In the genomic region with DNA sequence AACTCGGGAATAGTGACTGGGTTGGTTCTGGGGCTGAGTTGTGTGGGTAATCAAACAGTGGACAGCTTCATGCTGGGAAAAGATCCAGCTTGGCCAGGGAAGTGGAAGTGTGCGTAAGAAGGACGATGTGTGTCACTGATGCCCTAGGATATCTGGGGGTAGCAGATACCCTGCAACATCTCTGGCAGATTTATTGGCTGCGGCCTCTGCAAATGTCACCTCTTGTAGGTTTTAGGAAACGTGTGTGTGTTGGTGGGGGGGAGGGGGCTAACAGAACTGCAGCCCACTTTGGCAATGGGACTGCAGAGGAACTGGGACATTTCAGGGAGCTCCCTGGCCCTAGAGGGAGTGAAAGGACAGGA, we compare ENCODE assay signal across 9 cellular contexts. TPM values are rescaled to one million over a fixed set of nuclear protein-coding genes. Genes with fewer than 3 reads are reported as not detected.
DNase-seq lines count a peak whose midpoint lies in the region; ATAC-seq and TF ChIP-seq lines count a peak whose summit lies in the region.
"Had no signal": no experiment of that assay in that cellular context is flagged by ENCODE, and none has a peak within 500 bp of the region (broad histone marks: within the 10 kb centered on the region; RNA-seq: fewer than 3 reads in every experiment).

No MANE protein-coding gene starts in this region.

- H3K36me3 ChIP-seq in heart right ventricle (no peaks in the 10 kb centered on the region), breast epithelium (no peaks in the 10 kb centered on the region), mucosa of stomach (ENCODE audit: control insufficient read depth, insufficient read depth, low read length) (no peaks in the 10 kb centered on the region), vagina (no peaks in the 10 kb centered on the region)
- H3K36me3 ChIP-seq: ovary had no signal

- H3K9me3 ChIP-seq in heart right ventricle (no peaks in the 10 kb centered on the region), breast epithelium (no peaks in the 10 kb centered on the region), mucosa of stomach (ENCODE audit: control insufficient read depth, low read length) (no peaks in the 10 kb centered on the region), vagina (no peaks in the 10 kb centered on the region)
- H3K9me3 ChIP-seq: ovary had no signal

- H3K27ac ChIP-seq in heart right ventricle = peak overlapping the region; percentile 70 to 92 (median 85)
- peak overlapping the region; percentile 80 to 90 for H3K27ac ChIP-seq in breast epithelium
- H3K27ac ChIP-seq in vagina = peak overlapping the region; percentile 97

- 20 to 33% methylated on average over 5 of the region's 5 CpGs for WGBS in heart right ventricle, 2 donors

- DNase-seq in heart right ventricle = no peak
- no peak for DNase-seq in left cardiac atrium
- DNase-seq in breast epithelium (ENCODE audit: low spot score in 2 of 2) = no peak
- no peak for DNase-seq in vagina (ENCODE audit: extremely low spot score in 2 of 2)
- DNase-seq in GM10266 (ENCODE audit: extremely low spot score) = no peak
- DNase-seq in NCI-H2081 (lab: John Stamatoyannopoulos, UW) = no peak
- DNase-seq in stimulated activated CD4-positive, alpha-beta T cell treated with anti-CD3 and anti-CD28 coated beads, Interleukin-4, amount 100 ng/mL, for 24 hours = no peak

- peak overlapping the region; percentile 8 for H3K9ac ChIP-seq in mucosa of stomach (ENCODE audit: low read length)

- intact Hi-C loops in heart right ventricle (cut with DNase I) (no loop called here), left cardiac atrium (cut with DNase I) (loop anchor here in 1 of 2 donors (2.0 kb wide), 1 partner anchor 25 kb away; no protein-coding TSS in a partner anchor), breast epithelium (cut with DNase I; ENCODE audit: low total_unique reads) (no loop called here), vagina (cut with DNase I) (no loop called here)

- H3K4me1 ChIP-seq in heart right ventricle (peaks cover 37 to 68% (median 64%) of the 10 kb centered on the region in 9 donors), breast epithelium (peaks cover 13 to 42% of the 10 kb centered on the region in 2 donors), mucosa of stomach (ENCODE audit: control insufficient read depth, insufficient read depth, low read length) (peaks cover 70% of the 10 kb centered on the region), vagina (peaks cover 65% of the 10 kb centered on the region)

- ATAC-seq in heart right ventricle (no peak), left cardiac atrium (no peak)

- H3K27me3 ChIP-seq in heart right ventricle (no peaks in the 10 kb centered on the region), breast epithelium (no peaks in the 10 kb centered on the region), mucosa of stomach (ENCODE audit: control insufficient read depth, insufficient read depth, low read length) (peaks cover 4% of the 10 kb centered on the region), vagina (no peaks in the 10 kb centered on the region)
- H3K27me3 ChIP-seq: ovary had no signal

- H3K4me3 ChIP-seq in heart right ventricle (peak overlapping the region in 8 of 10 donors; percentile 48 to 88 (median 59)), breast epithelium (peak overlapping the region in 2 of 3 donors; percentile 76 to 97), mucosa of stomach (ENCODE audit: low read length) (no peak overlapping the region), vagina (peak overlapping the region in 1 of 2 donors; percentile 80)

- TF ChIP-seq POLR2A in breast epithelium (IDR thresholded peaks at IDR 0.05) = no peak
- no peak for TF ChIP-seq POLR2A in vagina (IDR thresholded peaks at IDR 0.05)

- TF ChIP-seq CTCF in heart right ventricle (IDR thresholded peaks at IDR 0.05) (no peak), breast epithelium (IDR thresholded peaks at IDR 0.05) (no peak), vagina (IDR thresholded peaks at IDR 0.05) (no peak), GM10266 (IDR thresholded peaks at IDR 0.05; ENCODE audit: control insufficient read depth, insufficient read depth, low read depth, missing control alignments) (no peak)

RNA-seq across cellular contexts. Expression of a gene that starts 1.0 kb away (rescaled TPM):
- 10 to 100 TPM; 40.5 to 93.4 (median 50.3) TPM for total RNA-seq in heart right ventricle
- 10 to 100 TPM; 40.2 to 67.5 TPM for polyA plus RNA-seq in heart right ventricle
- total RNA-seq in left cardiac atrium = 10 to 100 TPM; 53.0 to 61.5 TPM
- 10 to 100 TPM; 47.2 to 58.1 (median 55.1) TPM for total RNA-seq in breast epithelium
- 98.2 TPM for total RNA-seq in vagina

RNA-seq across cellular contexts. Expression of a gene that starts 2.0 kb away (rescaled TPM):
- total RNA-seq in heart right ventricle = 10 to 100 TPM; 18.5 to 40.3 (median 23.4) TPM
- polyA plus RNA-seq in heart right ventricle = 10 to 100 TPM; 79.4 to 88.2 TPM
- 10 to 100 TPM; 36.3 to 37.9 TPM for total RNA-seq in left cardiac atrium
- 10 to 100 TPM; 32.1 to 36.1 (median 35.0) TPM for total RNA-seq in breast epithelium
- 40.3 TPM for total RNA-seq in vagina

RNA-seq across cellular contexts. Expression of a gene that starts 4.7 kb away (rescaled TPM):
- total RNA-seq in heart right ventricle (100 to 1,000 TPM in 1 of 10 donors, 10 to 100 TPM in 9; 65.0 to 107 (median 75.6) TPM), left cardiac atrium (10 to 100 TPM; 62.9 to 73.2 TPM), breast epithelium (10 to 100 TPM; 45.6 to 63.5 (median 60.0) TPM), vagina (60.2 TPM)
- polyA plus RNA-seq in heart right ventricle = 100 to 1,000 TPM in 1 of 2 donors, 10 to 100 TPM in 1; 82.7 to 246 TPM

RNA-seq across cellular contexts. Expression of a gene that starts 25.9 kb away (rescaled TPM):
- total RNA-seq in heart right ventricle (10 to 100 TPM; 36.0 to 80.5 (median 47.6) TPM), left cardiac atrium (100 to 1,000 TPM in 1 of 2 donors, 10 to 100 TPM in 1; 71.6 to 107 TPM), breast epithelium (100 to 1,000 TPM in 1 of 3 donors, 10 to 100 TPM in 2; 83.2 to 101 (median 92.8) TPM), vagina (66.5 TPM)
- 100 to 1,000 TPM; 101 to 109 TPM for polyA plus RNA-seq in heart right ventricle

RNA-seq across cellular contexts. Expression of a gene that starts 27.6 kb away (rescaled TPM):
- total RNA-seq in heart right ventricle (10 to 100 TPM in 1 of 10 donors, 1 to 10 TPM in 9; 5.2 to 11.3 (median 7.8) TPM), left cardiac atrium (1 to 10 TPM; 5.1 to 7.8 TPM), breast epithelium (1 to 10 TPM; 5.2 to 8.8 (median 8.6) TPM), vagina (4.2 TPM)
- 1 to 10 TPM; 5.0 to 7.7 TPM for polyA plus RNA-seq in heart right ventricle
